Comparison of ENCODE assay signal across 15 cellular contexts in genomic region chr13:23348270-23349126, GRCh38.
DNase-seq lines count a peak whose midpoint lies in the region; ATAC-seq and TF ChIP-seq lines count a peak whose summit lies in the region.
"Had no signal": no experiment of that assay in that cellular context is flagged by ENCODE, and none has a peak within 500 bp of the region (broad histone marks: within the 10 kb centered on the region; RNA-seq: fewer than 3 reads in every experiment).

No MANE protein-coding gene starts in this region.

- H3K36me3 ChIP-seq in left ventricle myocardium inferior (peaks cover 25% of the 10 kb centered on the region), spleen (peaks cover 0 to 94% (median 29%) of the 10 kb centered on the region in 6 donors)
- H3K36me3 ChIP-seq: transverse colon had no signal

- H3K4me1 ChIP-seq in left ventricle myocardium inferior (peaks cover 21% of the 10 kb centered on the region), spleen (peaks cover 0 to 22% (median 1%) of the 10 kb centered on the region in 6 donors)
- H3K4me1 ChIP-seq: SJCRH30, transverse colon had no signal

- TF ChIP-seq CTCF in cardiac fibroblast (IDR thresholded peaks at IDR 0.05; ENCODE audit: low read depth, low read length) = no peak
- peak; percentile 34 for TF ChIP-seq CTCF in left ventricle myocardium inferior (IDR thresholded peaks at IDR 0.05; ENCODE audit: borderline replicate concordance)
- no peak for TF ChIP-seq CTCF in spleen (IDR thresholded peaks at IDR 0.05 in 8 of 11, conservative IDR thresholded peaks at IDR 0.05 in 3 of 11)

- peak overlapping the region; percentile 0 for H3K27ac ChIP-seq in left ventricle myocardium inferior (replicated peaks)
- H3K27ac ChIP-seq in spleen = peak overlapping the region in 6 of 8 donors; percentile 4 to 63 (median 35)
- H3K27ac ChIP-seq: SJCRH30, transverse colon had no signal

- 72 to 87% (median 75%) methylated on average over 4 of the region's 4 CpGs for WGBS in spleen, 5 donors

- no peak overlapping the region for H3K4me3 ChIP-seq in cardiac fibroblast (replicated peaks in 1 of 2; ENCODE audit: low read depth in 2 of 2, low read length in 2 of 2)
- no peak overlapping the region for H3K4me3 ChIP-seq in left ventricle myocardium inferior
- no peak overlapping the region for H3K4me3 ChIP-seq in spleen
- H3K4me3 ChIP-seq: mucosa of descending colon, SJCRH30, transverse colon had no signal

- no peaks in the 10 kb centered on the region for H3K9me3 ChIP-seq in left ventricle myocardium inferior (replicated peaks)
- no peaks in the 10 kb centered on the region for H3K9me3 ChIP-seq in spleen
- H3K9me3 ChIP-seq: mucosa of descending colon, SJCRH30, transverse colon had no signal

- intact Hi-C loops in left ventricle myocardium inferior (cut with micrococcal nuclease) (no loop called here), spleen (cut with DNase I; ENCODE audit: low total_unique reads) (no loop called here)

- no peak for ATAC-seq in HG03354 (IDR thresholded peaks at IDR 0.05; ENCODE audit: poor library complexity, severe bottlenecking, unreplicated experiment)
- no peak for ATAC-seq in HG03571 (IDR thresholded peaks at IDR 0.05; ENCODE audit: unreplicated experiment)
- ATAC-seq: mucosa of descending colon had no signal

- DNase-seq in NCI-H748 (lab: John Stamatoyannopoulos, UW; ENCODE audit: unreplicated experiment) (peak; percentile 16), NCI-H748 treated with DMSO at 0.1 percent for 48 hours (lab: John Stamatoyannopoulos, UW) (no peak), cardiac fibroblast (ENCODE audit: low read depth in 2 of 2) (peak; percentile 10 to 16), left ventricle myocardium inferior (no peak), spleen (no peak), mesenteric fat pad (ENCODE audit: low spot score) (no peak)
- DNase-seq: ACHN; activated naive CD4-positive, alpha-beta T cell treated with anti-CD3 and anti-CD28 coated beads, Interleukin-2, amount 10 ng/mL, durations not matched to agents 7 days and 5 days; erythroblast; mucosa of descending colon; NCI-H82; SJCRH30; transverse colon had no signal

- H3K27me3 ChIP-seq in left ventricle myocardium inferior (ENCODE audit: low read depth) (no peaks in the 10 kb centered on the region), spleen (replicated peaks in 1 of 7) (no peaks in the 10 kb centered on the region)
- H3K27me3 ChIP-seq: SJCRH30, transverse colon had no signal

- TF ChIP-seq POLR2A in spleen (IDR thresholded peaks at IDR 0.05) = no peak

Comparison
In these comparisons a context has a peak if more than half of its experiments do, and no peak if none do; other contexts are left out.
1. DNase-seq: peak in NCI-H748 (single experiment) and cardiac fibroblast (2 of 2); none in NCI-H748 treated with DMSO at 0.1 percent for 48 hours (single experiment), left ventricle myocardium inferior (single experiment), spleen (single experiment) and mesenteric fat pad (single experiment).